Comparison of ENCODE assay signal across 27 cellular contexts in the genomic region with DNA sequence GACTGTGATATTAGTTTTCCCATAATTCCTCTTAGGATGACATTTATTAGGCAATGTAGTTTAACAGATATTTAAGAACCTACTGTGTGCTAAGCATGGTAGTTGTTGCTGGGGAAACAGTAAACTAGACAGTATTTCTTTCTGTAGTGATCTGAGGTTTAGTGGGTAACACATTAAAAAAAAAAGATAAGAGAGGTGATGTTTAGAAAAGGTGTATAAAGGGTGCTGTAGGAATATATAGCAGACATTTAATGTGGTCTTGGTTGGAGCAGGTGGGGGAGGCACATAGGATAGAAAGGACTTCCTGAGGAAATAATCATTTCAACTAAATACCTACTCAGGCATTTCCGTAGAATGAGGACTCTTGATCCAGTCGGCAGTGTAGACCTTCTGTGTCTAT. TPM values are rescaled to one million over a fixed set of nuclear protein-coding genes. Genes with fewer than 3 reads are reported as not detected.
DNase-seq lines count a peak whose midpoint lies in the region; ATAC-seq, FAIRE-seq and TF ChIP-seq lines count a peak whose summit lies in the region.
"Had no signal": no experiment of that assay in that cellular context is flagged by ENCODE, and none has a peak within 500 bp of the region (broad histone marks: within the 10 kb centered on the region; RNA-seq: fewer than 3 reads in every experiment).

No MANE protein-coding gene starts in this region.

- ATAC-seq in GM12878 (no peak), GM18505 (IDR thresholded peaks at IDR 0.05; ENCODE audit: unreplicated experiment) (no peak)
- ATAC-seq in stimulated activated naive CD8-positive, alpha-beta T cell treated with anti-CD3 and anti-CD28 coated beads, Interleukin-15, amount 100 ng/mL, for 72 hours: no peak
- ATAC-seq: left ventricle myocardium superior, Right ventricle myocardium inferior had no signal

- H3K36me3 Mint-ChIP-seq in T-helper 1 cell treated with Interleukin-12 subunit alpha and Interleukin-12 subunit beta and Interleukin-4 antibody, amounts not matched to agents 30 μg/mL and 1 μg/mL, for 36 hours (ENCODE audit: low read depth): peaks cover 32% of the 10 kb centered on the region

- peak; percentile 62 for FAIRE-seq in H54 (lab: Jason Lieb, UNC)
- peak; percentile 76 for FAIRE-seq in GM12878 (lab: Jason Lieb, UNC)
- FAIRE-seq: G401.6, keratinocyte, urothelium cell line had no signal

- H3K27ac ChIP-seq in ACC112 (ENCODE audit: low read depth, low read length) (no peak overlapping the region), GM12878 (ENCODE audit: control insufficient read depth, insufficient read depth) (no peak overlapping the region)
- H3K27ac ChIP-seq: 22Rv1, brain microvascular endothelial cell, testis had no signal

- POLR2A ChIA-PET in GM12878 (lab: Charles Lee): no interaction called here

- CTCF ChIA-PET in GM12878 (lab: Yijun Ruan, JAX): no interaction called here

- DNase-seq in T-helper 1 cell (no peak), H54 (ENCODE audit: insufficient read length, low spot score) (no peak), GM12878 (ENCODE audit: low read depth, low spot score) (no peak), NCI-H748 treated with DMSO at 0.1 percent for 48 hours (lab: John Stamatoyannopoulos, UW) (no peak)
- no peak for DNase-seq in stimulated activated naive CD8-positive, alpha-beta T cell treated with anti-CD3 and anti-CD28 coated beads, Interleukin-15, amount 100 ng/mL, for 72 hours
- DNase-seq: activated CD4-positive, alpha-beta T cell treated with anti-CD3 and anti-CD28 coated beads, Interleukin-2, amount 50 U/mL, for 4 hours; activated naive CD4-positive, alpha-beta T cell; amniotic stem cell; brain microvascular endothelial cell; DMS53; erythroblast; foreskin fibroblast; head of caudate nucleus; left ventricle myocardium superior; naive B cell; NCI-H1694; NCI-H446 treated with DMSO at 0.1 percent for 48 hours; stimulated activated naive CD4-positive, alpha-beta T cell treated with Interleukin-2 at 50 U/mL for 16 hours; testis had no signal

- no peaks in the 10 kb centered on the region for H3K27me3 Mint-ChIP-seq in T-helper 1 cell treated with Interleukin-12 subunit alpha and Interleukin-12 subunit beta and Interleukin-4 antibody, amounts not matched to agents 30 μg/mL and 1 μg/mL, for 36 hours (ENCODE audit: low read depth)
- H3K27me3 Mint-ChIP-seq in stimulated activated naive CD8-positive, alpha-beta T cell treated with anti-CD3 and anti-CD28 coated beads, Interleukin-15, amount 100 ng/mL, for 72 hours: no peaks in the 10 kb centered on the region
- H3K27me3 Mint-ChIP-seq: naive B cell had no signal

- TF ChIP-seq POLR2A in H54 (IDR thresholded peaks at IDR 0.05; ENCODE audit: low read depth, low read length): no peak
- no peak for TF ChIP-seq POLR2A in GM12878 (IDR thresholded peaks at IDR 0.05; ENCODE audit: low read depth, low read length)
- no peak for TF ChIP-seq POLR2A in GM18505 (IDR thresholded peaks at IDR 0.05; ENCODE audit: borderline replicate concordance, extremely low read depth, insufficient read depth, insufficient read length)

- no peaks in the 10 kb centered on the region for H3K9me3 Mint-ChIP-seq in T-helper 1 cell treated with Interleukin-12 subunit alpha and Interleukin-12 subunit beta and Interleukin-4 antibody, amounts not matched to agents 30 μg/mL and 1 μg/mL, for 36 hours
- no peaks in the 10 kb centered on the region for H3K9me3 Mint-ChIP-seq in stimulated activated naive CD8-positive, alpha-beta T cell treated with anti-CD3 and anti-CD28 coated beads, Interleukin-15, amount 100 ng/mL, for 72 hours
- H3K9me3 Mint-ChIP-seq: naive B cell had no signal

- RAD21 ChIA-PET in GM12878 (lab: Charles Lee; ENCODE audit: unreplicated experiment): no interaction called here

- no peak overlapping the region for H3K4me2 ChIP-seq in GM12878 (ENCODE audit: control insufficient read depth, insufficient read depth)

- H3K79me2 ChIP-seq in ACC112 (ENCODE audit: control insufficient read depth, insufficient read depth, low read length, unreplicated experiment): peaks cover 79% of the 10 kb centered on the region
- peaks cover 60% of the 10 kb centered on the region for H3K79me2 ChIP-seq in GM12878 (ENCODE audit: control insufficient read depth, insufficient read depth, low read length)

- TF ChIP-seq CTCF in GM12878 (IDR thresholded peaks at IDR 0.05 in 2 of 3, conservative IDR thresholded peaks at IDR 0.05 in 1 of 3; ENCODE audit: control insufficient read depth in 2 of 3, extremely low read depth in 1 of 3, insufficient read depth in 1 of 3, low read depth in 3 of 3, low read length in 3 of 3): no peak

- no peaks in the 10 kb centered on the region; the same call in 1 of the 3 replicates for H3K9me3 ChIP-seq in GM12878 (replicated peaks; ENCODE audit: control insufficient read depth, insufficient read depth, low read length)
- H3K9me3 ChIP-seq: testis had no signal

- peaks cover 11% of the 10 kb centered on the region for H3K36me3 ChIP-seq in ACC112 (ENCODE audit: insufficient read depth, low read length)
- H3K36me3 ChIP-seq in GM12878 (ENCODE audit: control insufficient read depth in 2 of 2, insufficient read depth in 2 of 2, low read length in 1 of 2): peaks cover 0 to 9% of the 10 kb centered on the region in 2 experiments; a peak in 2 of 4 replicates
- H3K36me3 ChIP-seq: brain microvascular endothelial cell had no signal

- H3K4me1 ChIP-seq in ACC112 (ENCODE audit: control insufficient read depth, insufficient read depth, low read length, unreplicated experiment) (peaks cover 29% of the 10 kb centered on the region), GM12878 (ENCODE audit: control insufficient read depth, insufficient read depth, low read length) (no peaks in the 10 kb centered on the region; the same call in 1 of the 2 replicates)
- H3K4me1 ChIP-seq: testis had no signal

- peak overlapping the region; percentile 16 for H2AFZ ChIP-seq in ACC112 (ENCODE audit: low read length, unreplicated experiment)
- peak overlapping the region; percentile 10 for H2AFZ ChIP-seq in GM12878 (ENCODE audit: control insufficient read depth, low read depth, low read length)

- BruUV-seq in GM12878 (replicated peaks; lab: Mats Ljungman, UMichigan): TSS peak; percentile 13

- H3K4me1 Mint-ChIP-seq in T-helper 1 cell treated with Interleukin-12 subunit alpha and Interleukin-12 subunit beta and Interleukin-4 antibody, amounts not matched to agents 30 μg/mL and 1 μg/mL, for 36 hours (ENCODE audit: low read depth): peaks cover 37% of the 10 kb centered on the region
- peaks cover 37% of the 10 kb centered on the region for H3K4me1 Mint-ChIP-seq in stimulated activated naive CD8-positive, alpha-beta T cell treated with anti-CD3 and anti-CD28 coated beads, Interleukin-15, amount 100 ng/mL, for 72 hours

- in situ Hi-C loops in GM12878 (cut with MboI): no loop called here

- H3K27ac Mint-ChIP-seq in T-helper 1 cell treated with Interleukin-12 subunit alpha and Interleukin-12 subunit beta and Interleukin-4 antibody, amounts not matched to agents 30 μg/mL and 1 μg/mL, for 36 hours: peak overlapping the region; percentile 17
- no peak overlapping the region for H3K27ac Mint-ChIP-seq in stimulated activated naive CD8-positive, alpha-beta T cell treated with anti-CD3 and anti-CD28 coated beads, Interleukin-15, amount 100 ng/mL, for 72 hours
- H3K27ac Mint-ChIP-seq: naive B cell had no signal

- no peaks in the 10 kb centered on the region for H4K20me1 ChIP-seq in GM12878 (ENCODE audit: control insufficient read depth, insufficient read depth)

- peak overlapping the region; percentile 25 for H3K4me3 Mint-ChIP-seq in T-helper 1 cell treated with Interleukin-12 subunit alpha and Interleukin-12 subunit beta and Interleukin-4 antibody, amounts not matched to agents 30 μg/mL and 1 μg/mL, for 36 hours
- H3K4me3 Mint-ChIP-seq in stimulated activated naive CD8-positive, alpha-beta T cell treated with anti-CD3 and anti-CD28 coated beads, Interleukin-15, amount 100 ng/mL, for 72 hours: no peak overlapping the region
- H3K4me3 Mint-ChIP-seq: naive B cell had no signal

- 6% methylated on average over 2 of the region's 2 CpGs for WGBS in GM12878 (ENCODE audit: insufficient coverage, insufficient replicate concordance, low lambda C conversion rate, missing lambda C conversion rate)

- no peak for TF ChIP-seq EP300 in GM12878 (IDR thresholded peaks at IDR 0.05; ENCODE audit: borderline replicate concordance in 1 of 2, control insufficient read depth in 1 of 2, low read depth in 2 of 2, low read length in 2 of 2)

- H3K27me3 ChIP-seq in ACC112 (ENCODE audit: insufficient read depth, low read length): no peaks in the 10 kb centered on the region
- no peaks in the 10 kb centered on the region for H3K27me3 ChIP-seq in GM12878 (replicated peaks in 1 of 2; ENCODE audit: control insufficient read depth in 2 of 2, insufficient read depth in 2 of 2, low read length in 1 of 2)
- H3K27me3 ChIP-seq: brain microvascular endothelial cell, testis had no signal

- no peak for TF ChIP-seq RAD21 in GM12878 (IDR thresholded peaks at IDR 0.05; ENCODE audit: insufficient read depth, low read depth, low read length)

- no peak overlapping the region for H3K9ac ChIP-seq in GM12878 (ENCODE audit: control insufficient read depth, insufficient read depth, low read length)

- H3K4me3 ChIP-seq in ACC112 (ENCODE audit: low read depth, low read length) (no peak overlapping the region), GM12878 (no peak overlapping the region)
- H3K4me3 ChIP-seq: testis had no signal

- SMC1A ChIA-PET in GM12878 (lab: Charles Lee; ENCODE audit: uncharacterized antibody, unreplicated experiment): interaction anchor here (1.5 kb wide), 1 partner anchor 11 kb away, joined by 3 read pairs; no protein-coding TSS in a partner anchor

- intact Hi-C loops in GM12878 (cut with micrococcal nuclease; ENCODE audit: unreplicated experiment): loop anchor here (5.0 kb wide), 1 partner anchor 137 kb away; no protein-coding TSS in a partner anchor

RNA-seq across cellular contexts. Expression of a gene that starts 11.9 kb away (rescaled TPM):
- 20.1 and 20.5 TPM in 2 replicates for total RNA-seq in GM12878 (2013; cell fraction: nucleolus; rRNA removed)
- 40.3 and 50.5 TPM in 2 replicates for total RNA-seq in GM12878 (2014; rRNA removed)
- total RNA-seq in GM12878 (2014; rRNA removed; fragmentation: Illumina TruSeq; extraction: Trizol): 76.8 and 79.8 TPM in 2 replicates
- total RNA-seq in GM12878 (2021): 41.4 and 43.6 TPM in 2 replicates
- polyA plus RNA-seq in GM12878 (2011; ENCODE audit: low read depth): 10.8 TPM
- polyA plus RNA-seq in GM12878 (2011; rRNA removed): 33.4 and 63.3 TPM in 2 replicates
- 10.6 and 13.2 TPM in 2 replicates for polyA plus RNA-seq in GM12878 (2011; cell fraction: cytosol; rRNA removed)
- 10.4 and 15.3 TPM in 2 replicates for polyA plus RNA-seq in GM12878 (2011; cell fraction: nucleus; rRNA removed)
- 19.3 and 24.6 TPM in 2 replicates for polyA plus RNA-seq in GM12878 (2012)
- 61.6 and 84.4 TPM in 2 replicates for polyA plus RNA-seq in GM12878 (2014; fragmentation: Illumina TruSeq; extraction: Trizol)
- polyA plus RNA-seq in GM12878 (2014; fragmentation: Nextera tagmentation; extraction: Ambion mirVana): 10 to 100 TPM; 14.1 to 17.9 TPM
- 26.9 and 28.7 TPM in 2 replicates for polyA plus RNA-seq in GM12878 (2014; rRNA removed)
- 10 to 100 TPM; 67.4 to 73.8 TPM for polyA plus RNA-seq in GM12878 (2016; fragmentation: Nextera tagmentation; extraction: Ambion mirVana)
- 19.5 and 28.5 TPM in 2 replicates for polyA minus RNA-seq in GM12878 (2011; rRNA and poly(A)+ RNA removed)
- 14.4 and 22.2 TPM in 2 replicates for polyA minus RNA-seq in GM12878 (2011; cell fraction: cytosol; rRNA and poly(A)+ RNA removed)
- 6.3 and 10.8 TPM in 2 replicates for polyA minus RNA-seq in GM12878 (2011; cell fraction: nucleus; rRNA and poly(A)+ RNA removed)

RNA-seq across cellular contexts. Expression of a gene that starts 30.9 kb away (rescaled TPM):
- total RNA-seq in GM12878 (2013; cell fraction: nucleolus; rRNA removed): 58.3 and 58.9 TPM in 2 replicates
- total RNA-seq in GM12878 (2014; rRNA removed) (33.4 and 38.4 TPM in 2 replicates), GM12878 (2014; rRNA removed; fragmentation: Illumina TruSeq; extraction: Trizol) (42.8 and 46.2 TPM in 2 replicates), GM12878 (2021) (45.4 and 51.9 TPM in 2 replicates)
- 8.2 TPM for polyA plus RNA-seq in GM12878 (2011; ENCODE audit: low read depth)
- polyA plus RNA-seq in GM12878 (2011; rRNA removed) (30.4 and 38.3 TPM in 2 replicates), GM12878 (2014; fragmentation: Illumina TruSeq; extraction: Trizol) (33.8 and 42.2 TPM in 2 replicates), GM12878 (2014; fragmentation: Nextera tagmentation; extraction: Ambion mirVana) (10 to 100 TPM; 11.6 to 13.1 TPM), GM12878 (2014; rRNA removed) (15.4 and 19.1 TPM in 2 replicates), GM12878 (2016; fragmentation: Nextera tagmentation; extraction: Ambion mirVana) (10 to 100 TPM; 53.4 to 54.5 TPM)
- 14.4 and 15.8 TPM in 2 replicates for polyA plus RNA-seq in GM12878 (2011; cell fraction: cytosol; rRNA removed)
- polyA plus RNA-seq in GM12878 (2011; cell fraction: nucleus; rRNA removed): 27.5 and 33.5 TPM in 2 replicates
- 9.0 and 12.8 TPM in 2 replicates for polyA plus RNA-seq in GM12878 (2012)
- 46.4 and 81.8 TPM in 2 replicates for polyA minus RNA-seq in GM12878 (2011; rRNA and poly(A)+ RNA removed)
- polyA minus RNA-seq in GM12878 (2011; cell fraction: cytosol; rRNA and poly(A)+ RNA removed): 16.0 and 28.6 TPM in 2 replicates
- polyA minus RNA-seq in GM12878 (2011; cell fraction: nucleus; rRNA and poly(A)+ RNA removed): 16.0 and 21.8 TPM in 2 replicates
